Comparison of ENCODE assay signal across 8 cellular contexts in the genomic region with DNA sequence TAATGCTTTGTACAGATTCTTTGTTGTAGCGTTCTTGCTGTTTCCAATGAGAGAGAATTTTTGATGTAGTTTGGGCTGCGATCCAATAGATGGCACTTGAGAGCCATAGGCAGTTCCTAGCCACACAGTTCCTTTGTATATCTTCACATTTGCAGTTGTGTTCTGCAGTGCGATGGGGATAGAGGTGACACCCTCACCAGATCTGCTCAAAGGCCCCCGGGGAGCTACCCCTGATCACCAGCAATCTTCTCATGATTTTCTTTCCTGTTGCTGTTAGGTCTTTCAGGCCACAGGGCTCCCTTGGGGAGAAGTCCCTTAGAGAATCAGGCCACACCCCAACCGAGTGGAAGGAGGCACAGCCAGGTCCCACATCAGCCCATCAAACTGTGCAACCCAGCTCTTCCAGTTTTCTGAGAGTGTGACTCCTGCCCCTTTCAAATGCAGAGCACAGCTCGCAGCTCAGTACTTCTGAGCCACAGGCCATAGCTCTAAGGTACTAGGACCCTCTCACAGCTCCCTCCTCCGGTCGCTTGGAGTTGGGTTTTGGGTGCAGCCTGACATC.
DNase-seq lines count a peak whose midpoint lies in the region; ATAC-seq and TF ChIP-seq lines count a peak whose summit lies in the region.

No MANE protein-coding gene starts in this region.

- H3K4me3 ChIP-seq in uterus, result no peak overlapping the region

- no peak overlapping the region for H3K4me3 Mint-ChIP-seq in Calu3 (ENCODE audit: low read depth, unreplicated experiment)
- no peak overlapping the region for H3K4me3 Mint-ChIP-seq in nephron progenitor cell

- no peaks in the 10 kb centered on the region for H3K36me3 ChIP-seq in uterus

- no peaks in the 10 kb centered on the region for H3K9me3 Mint-ChIP-seq in Calu3 (ENCODE audit: low read depth, unreplicated experiment)
- peaks cover 8% of the 10 kb centered on the region for H3K9me3 Mint-ChIP-seq in nephron progenitor cell

- peak; percentile 56 for DNase-seq in Calu3
- peak; percentile 48 for DNase-seq in NCI-H748 treated with DMSO at 0.1 percent for 48 hours (lab: John Stamatoyannopoulos, UW)
- peak; percentile 28 for DNase-seq in dermis blood vessel endothelial cell
- peak; percentile 25 for DNase-seq in nephron progenitor cell
- DNase-seq in amniotic stem cell (lab: John Stamatoyannopoulos, UW), result no peak
- no peak for DNase-seq in uterus

- peaks cover 10% of the 10 kb centered on the region for H3K4me1 Mint-ChIP-seq in Calu3 (ENCODE audit: low read depth, unreplicated experiment)
- peaks cover 18% of the 10 kb centered on the region for H3K4me1 Mint-ChIP-seq in nephron progenitor cell

- H3K27ac Mint-ChIP-seq in Calu3 (ENCODE audit: unreplicated experiment), result no peak overlapping the region
- no peak overlapping the region for H3K27ac Mint-ChIP-seq in nephron progenitor cell

- no TSS peak for BruUV-seq in Calu3 (replicated peaks; lab: Mats Ljungman, UMichigan)

- no peak overlapping the region for H3K27ac ChIP-seq in uterus

- intact Hi-C loops in Calu3 (cut with micrococcal nuclease; ENCODE audit: unreplicated experiment) (loop anchor here (1.0 kb wide), 4 partner anchors 35 to 281 kb away; no protein-coding TSS in a partner anchor), uterus (cut with DNase I; ENCODE audit: low total_unique reads) (no loop called here)

- no peaks in the 10 kb centered on the region for H3K36me3 Mint-ChIP-seq in Calu3 (ENCODE audit: insufficient read depth, unreplicated experiment)
- H3K36me3 Mint-ChIP-seq in nephron progenitor cell (ENCODE audit: low read depth), result no peaks in the 10 kb centered on the region

- peak; percentile 73 for TF ChIP-seq CTCF in Calu3 (IDR thresholded peaks at IDR 0.05; ENCODE audit: unreplicated experiment)
- TF ChIP-seq CTCF in nephron progenitor cell (IDR thresholded peaks at IDR 0.05), result peak; percentile 66
- no peak for TF ChIP-seq CTCF in uterus (IDR thresholded peaks at IDR 0.05)

- H3K4me1 ChIP-seq in uterus, result no peaks in the 10 kb centered on the region

- H3K27me3 Mint-ChIP-seq in Calu3 (ENCODE audit: unreplicated experiment) (no peaks in the 10 kb centered on the region), nephron progenitor cell (ENCODE audit: low read depth, poor library complexity) (no peaks in the 10 kb centered on the region)

- no peaks in the 10 kb centered on the region for H3K27me3 ChIP-seq in uterus

- H3K9me3 ChIP-seq in uterus, result no peaks in the 10 kb centered on the region

- CTCF ChIA-PET in Calu3 (lab: Charles Lee), result interaction anchor here (1.1 to 1.5 kb wide), 3 partner anchors 53 to 212 kb away, joined by 3 to 7 read pairs (median 4); no protein-coding TSS in a partner anchor

- no peak for TF ChIP-seq POLR2A in uterus (IDR thresholded peaks at IDR 0.05)

- peak; percentile 87 for ATAC-seq in GM19043 (IDR thresholded peaks at IDR 0.05; ENCODE audit: low read depth, unreplicated experiment)
- peak; percentile 76 for ATAC-seq in HG03097 (IDR thresholded peaks at IDR 0.05; ENCODE audit: low FRiP score, unreplicated experiment)

Comparison
In these comparisons a context has a peak if more than half of its experiments do, and no peak if none do; other contexts are left out.
1. DNase-seq: peak in Calu3 (single experiment), NCI-H748 treated with DMSO at 0.1 percent for 48 hours (single experiment), dermis blood vessel endothelial cell (single experiment) and nephron progenitor cell (single experiment); none in amniotic stem cell (single experiment) and uterus (0 of 2).
2. CTCF ChIP-seq: peak in Calu3 (single experiment) and nephron progenitor cell (single experiment); none in uterus (0 of 4).